Comparison of ENCODE assay signal across 8 cellular contexts in genomic region chr16:74998481-74999207, GRCh38. TPM values are rescaled to one million over a fixed set of nuclear protein-coding genes. Genes with fewer than 3 reads are reported as not detected.
DNase-seq lines count a peak whose midpoint lies in the region; ATAC-seq, FAIRE-seq and TF ChIP-seq lines count a peak whose summit lies in the region.

TSS of gene ZNRF1 (plus strand) at chr16:74999024. CDS start at chr16:74999672, 648 bp downstream.

- CTCF ChIA-PET in endothelial cell of umbilical vein (lab: Charles Lee) = interaction anchor here (0.5 to 5.9 kb wide), 39 partner anchors 9 to 208 kb away, joined by 3 to 317 read pairs (median 4); partner anchors contain the start of genes CTRB2, LDHD and WDR59

- peak within 1 kb of the TSS; percentile 61 to 82 (median 63) for H3K4me3 ChIP-seq in endothelial cell of umbilical vein (replicated peaks in 1 of 3; ENCODE audit: insufficient read depth in 1 of 3, low read depth in 1 of 3, low read length in 3 of 3)

- dilution Hi-C loops in endothelial cell of umbilical vein (cut with MboI; ENCODE audit: extremely low pct_ligation_motif_present, low sequenced_read_pairs) = no loop called here

- H4K20me1 ChIP-seq in endothelial cell of umbilical vein (replicated peaks; ENCODE audit: control insufficient read depth, extremely low read depth, insufficient read depth, low read length) = no peaks in the 10 kb centered on the region

- peak; percentile 55 to 72 for TF ChIP-seq CTCF in endothelial cell of umbilical vein (IDR thresholded peaks at IDR 0.05; ENCODE audit: extremely low read depth in 1 of 2, insufficient read depth in 1 of 2, low read depth in 1 of 2, low read length in 2 of 2)

- peak within 1 kb of the TSS; percentile 80 for H3K4me2 ChIP-seq in endothelial cell of umbilical vein (ENCODE audit: insufficient read depth, low read length)

- peak within 1 kb of the TSS; percentile 55 for H2AFZ ChIP-seq in endothelial cell of umbilical vein (ENCODE audit: low read depth, low read length)

- no peaks in the 10 kb centered on the region for H3K27me3 ChIP-seq in endothelial cell of umbilical vein (ENCODE audit: control insufficient read depth in 2 of 2, insufficient read depth in 2 of 2, low read length in 2 of 2)

- DNase-seq in CD1c-positive myeloid dendritic cell (ENCODE audit: extremely low spot score) (peak; percentile 79), GM19239 (ENCODE audit: insufficient read length, low spot score) (peak; percentile 93), NOMO-1 treated with DMSO at 0.1 percent for 48 hours (lab: John Stamatoyannopoulos, UW; ENCODE audit: unreplicated experiment) (peak; percentile 79), endothelial cell of umbilical vein (ENCODE audit: low read depth, low spot score) (peak; percentile 83), midbrain (lab: John Stamatoyannopoulos, UW) (peak; percentile 80)
- peak; percentile 54 for DNase-seq in activated CD8-positive, alpha-beta memory T cell treated with anti-CD3 and anti-CD28 coated beads, Interleukin-2, amount 50 U/mL, for 24 hours (ENCODE audit: extremely low read depth)
- peak; percentile 80 to 81 for DNase-seq in stimulated activated CD8-positive, alpha-beta memory T cell treated with anti-CD3 and anti-CD28 coated beads, Interleukin-2, amount 100 ng/mL, for 48 hours (ENCODE audit: low read depth in 2 of 2)

- TF ChIP-seq POLR2A in endothelial cell of umbilical vein (IDR thresholded peaks at IDR 0.05; ENCODE audit: low read depth, low read length) = peak; percentile 75

- no peaks in the 10 kb centered on the region for H3K36me3 ChIP-seq in endothelial cell of umbilical vein (ENCODE audit: control insufficient read depth in 2 of 2, extremely low read depth in 1 of 2, insufficient read depth in 2 of 2, low read length in 2 of 2)

- H3K79me2 ChIP-seq in endothelial cell of umbilical vein (ENCODE audit: control insufficient read depth, insufficient read depth, low read length) = peaks cover 41% of the 10 kb centered on the region

- H3K9me1 ChIP-seq in endothelial cell of umbilical vein (replicated peaks; ENCODE audit: control insufficient read depth, extremely low read depth, insufficient read depth, low read length) = no peaks in the 10 kb centered on the region

- peak within 1 kb of the TSS; percentile 57 for H3K9ac ChIP-seq in endothelial cell of umbilical vein (replicated peaks; ENCODE audit: extremely low read depth, insufficient read depth, low read length)

- POLR2A ChIA-PET in endothelial cell of umbilical vein (lab: Charles Lee) = interaction anchor here (0.8 kb wide), 1 partner anchor 110 kb away, joined by 3 read pairs; no protein-coding TSS in a partner anchor

- no TSS peak for BruUV-seq in endothelial cell of umbilical vein (replicated peaks; lab: Mats Ljungman, UMichigan)

- peak; percentile 80 for FAIRE-seq in GM19239 (lab: Jason Lieb, UNC)
- peak; percentile 73 for FAIRE-seq in endothelial cell of umbilical vein (lab: Jason Lieb, UNC)

- intact Hi-C loops in endothelial cell of umbilical vein (cut with micrococcal nuclease) = loop anchor here (1.0 kb wide), 2 partner anchors 13 to 113 kb away; partner anchors contain the start of gene WDR59

- H3K9me3 ChIP-seq in endothelial cell of umbilical vein (replicated peaks; ENCODE audit: control insufficient read depth, insufficient read depth, low read length) = no peaks in the 10 kb centered on the region

- peak; percentile 57 for ATAC-seq in HG03460 (IDR thresholded peaks at IDR 0.05; ENCODE audit: unreplicated experiment)

- peak within 1 kb of the TSS; percentile 23 for H3K27ac ChIP-seq in endothelial cell of umbilical vein (ENCODE audit: insufficient read depth, low read depth, low read length)

- H3K4me1 ChIP-seq in endothelial cell of umbilical vein (ENCODE audit: control insufficient read depth, extremely low read depth, insufficient read depth, low read length) = peaks cover 21% of the 10 kb centered on the region

TF ChIP-seq in endothelial cell of umbilical vein, 7 proteins besides CTCF, POLR2A, EP300 and RAD21:
- TF ChIP-seq FOS (IDR thresholded peaks at IDR 0.05; ENCODE audit: borderline replicate concordance, insufficient read depth, low read length) = no peak
- TF ChIP-seq POLR2AphosphoS5 (IDR thresholded peaks at IDR 0.05; ENCODE audit: insufficient read depth, low read depth, low read length) = peak; percentile 69

RNA-seq across cellular contexts. Expression of gene ZNRF1, which starts in this region (rescaled TPM):
- 33.2 and 34.9 TPM in 2 replicates for total RNA-seq in endothelial cell of umbilical vein
- polyA plus RNA-seq in endothelial cell of umbilical vein = 23.7 and 25.7 TPM in 2 replicates
- 18.1 and 21.5 TPM in 2 replicates for polyA plus RNA-seq in endothelial cell of umbilical vein (2011; cell fraction: cytosol; rRNA removed)
- polyA plus RNA-seq in endothelial cell of umbilical vein (2011; cell fraction: nucleus; rRNA removed) = 33.2 and 38.1 TPM in 2 replicates
- polyA plus RNA-seq in endothelial cell of umbilical vein (2012) = 29.6 and 47.4 TPM in 2 replicates
- polyA minus RNA-seq in endothelial cell of umbilical vein = 23.4 and 28.6 TPM in 2 replicates
- 16.1 TPM for polyA minus RNA-seq in endothelial cell of umbilical vein (2011; cell fraction: cytosol; rRNA and poly(A)+ RNA removed)
- 26.0 and 34.1 TPM in 2 replicates for polyA minus RNA-seq in endothelial cell of umbilical vein (2011; cell fraction: nucleus; rRNA and poly(A)+ RNA removed)

Comparison
In these comparisons a context has a peak if more than half of its experiments do, and no peak if none do; other contexts are left out.
1. Peak in every context shown above with its lines: DNase-seq, ATAC-seq, H3K4me3 ChIP-seq and H3K27ac ChIP-seq.